ENCODE assay signal across 9 cellular contexts in the genomic region with DNA sequence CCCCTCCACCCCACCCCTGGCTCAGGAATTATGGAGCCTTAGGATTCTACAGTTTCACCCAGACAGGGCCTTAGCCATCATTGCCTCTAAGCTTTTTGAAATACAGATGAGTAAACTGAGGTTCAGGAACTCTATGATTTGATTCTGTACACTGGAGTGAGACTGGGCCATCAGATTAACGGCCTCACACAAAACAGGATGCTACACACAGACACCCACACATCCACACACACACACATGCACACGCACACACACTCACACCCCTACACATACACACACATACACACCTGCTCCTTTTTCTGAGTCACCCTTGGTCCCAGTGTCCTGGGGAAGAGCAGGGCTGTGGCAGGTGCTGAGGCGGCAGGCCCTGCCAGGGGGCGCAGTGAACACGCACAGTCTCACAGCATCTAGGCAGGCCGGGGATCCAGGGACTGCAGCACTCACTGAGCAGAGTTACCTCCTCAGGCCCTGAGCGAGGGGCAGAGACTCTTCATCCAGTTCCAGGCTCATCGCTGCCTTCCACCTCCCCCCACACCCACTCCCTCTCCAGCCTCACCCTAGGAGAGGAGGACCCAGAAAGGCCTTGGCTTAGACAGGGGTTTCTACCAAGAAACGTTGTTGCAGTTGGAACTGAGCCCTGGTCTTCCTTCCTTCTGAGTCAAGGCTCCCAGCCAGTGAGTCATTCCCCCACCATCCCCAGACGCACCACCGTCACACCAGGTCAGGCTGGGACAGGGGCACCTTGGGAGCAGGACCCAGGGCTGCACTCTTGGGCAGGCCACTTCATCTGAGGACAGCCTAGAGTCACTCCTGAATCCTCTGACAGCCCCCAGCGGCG.
DNase-seq lines count a peak whose midpoint lies in the region; ATAC-seq and TF ChIP-seq lines count a peak whose summit lies in the region.
"Had no signal": no experiment of that assay in that cellular context is flagged by ENCODE, and none has a peak within 500 bp of the region (broad histone marks: within the 10 kb centered on the region; RNA-seq: fewer than 3 reads in every experiment).

No MANE protein-coding gene starts in this region.

- no peak overlapping the region for H3K27ac Mint-ChIP-seq in naive thymus-derived CD8-positive, alpha-beta T cell
- H3K27ac Mint-ChIP-seq: T-helper 1 cell treated with Interleukin-12 subunit alpha and Interleukin-12 subunit beta and Interleukin-4 antibody, amounts not matched to agents 30 μg/mL and 1 μg/mL, for 36 hours had no signal

- H3K27me3 ChIP-seq in iPS DF 6.9 (ENCODE audit: control insufficient read depth, insufficient read depth, low read length) (no peaks in the 10 kb centered on the region), subcutaneous abdominal adipose tissue (ENCODE audit: control insufficient read depth in 5 of 5, insufficient read depth in 4 of 5, low read length in 5 of 5) (peaks cover 0 to 2% (median 0%) of the 10 kb centered on the region in 5 donors)

- H3K36me3 Mint-ChIP-seq in naive thymus-derived CD8-positive, alpha-beta T cell = peaks cover 0 to 2% (median 0%) of the 10 kb centered on the region in 3 donors

- DNase-seq in EL = peak; percentile 97
- peak; percentile 25 for DNase-seq in iPS DF 6.9 (ENCODE audit: low read depth, low spot score)
- no peak for DNase-seq in foreskin melanocyte
- no peak for DNase-seq in naive thymus-derived CD8-positive, alpha-beta T cell

- peak overlapping the region; percentile 29 for H3K27ac ChIP-seq in angular gyrus (ENCODE audit: low read depth, low read length)
- no peak overlapping the region for H3K27ac ChIP-seq in iPS DF 6.9 (ENCODE audit: low read length)
- peak overlapping the region; percentile 77 for H3K27ac ChIP-seq in subcutaneous abdominal adipose tissue (ENCODE audit: low read depth, low read length)

- peak overlapping the region in 2 of 5 donors; percentile 11 to 28 for H3K9ac ChIP-seq in subcutaneous abdominal adipose tissue (ENCODE audit: low read length in 5 of 5)

- no peak for ATAC-seq in GM21360 (IDR thresholded peaks at IDR 0.05; ENCODE audit: unreplicated experiment)
- no peak for ATAC-seq in naive thymus-derived CD8-positive, alpha-beta T cell

- H3K36me3 ChIP-seq in iPS DF 6.9 (ENCODE audit: control insufficient read depth, insufficient read depth, low read length) (no peaks in the 10 kb centered on the region), subcutaneous abdominal adipose tissue (ENCODE audit: control insufficient read depth in 5 of 5, insufficient read depth in 5 of 5, low read length in 5 of 5) (no peaks in the 10 kb centered on the region)

- POLR2A ChIA-PET in naive thymus-derived CD8-positive, alpha-beta T cell (lab: Charles Lee) = no interaction called here

- WGBS in iPS DF 6.9 (ENCODE audit: insufficient coverage, insufficient read length) = no CpG with 5 or more reads among the region's 13 CpGs

- H3K4me3 Mint-ChIP-seq in naive thymus-derived CD8-positive, alpha-beta T cell = no peak overlapping the region
- H3K4me3 Mint-ChIP-seq: T-helper 1 cell treated with Interleukin-12 subunit alpha and Interleukin-12 subunit beta and Interleukin-4 antibody, amounts not matched to agents 30 μg/mL and 1 μg/mL, for 36 hours had no signal

- H3K4me3 ChIP-seq in iPS DF 6.9 (ENCODE audit: low read length) (no peak overlapping the region), subcutaneous abdominal adipose tissue (ENCODE audit: low read depth in 1 of 5, low read length in 5 of 5) (peak overlapping the region in 1 of 5 donors; percentile 37)

- peaks cover 7 to 20% (median 16%) of the 10 kb centered on the region in 4 donors for H3K4me1 Mint-ChIP-seq in naive thymus-derived CD8-positive, alpha-beta T cell

- 0 out of 2 replicates have a peak, but pooled peaks have one; percentile 12 for TF ChIP-seq CTCF in LNCAP (IDR thresholded peaks at IDR 0.05)

- H3K27me3 Mint-ChIP-seq in naive thymus-derived CD8-positive, alpha-beta T cell = no peaks in the 10 kb centered on the region

- H3K9me3 Mint-ChIP-seq in naive thymus-derived CD8-positive, alpha-beta T cell = no peaks in the 10 kb centered on the region
- H3K9me3 Mint-ChIP-seq: T-helper 1 cell treated with Interleukin-12 subunit alpha and Interleukin-12 subunit beta and Interleukin-4 antibody, amounts not matched to agents 30 μg/mL and 1 μg/mL, for 36 hours had no signal

- H3K4me1 ChIP-seq in iPS DF 6.9 (ENCODE audit: control insufficient read depth, insufficient read depth, low read length) (no peaks in the 10 kb centered on the region), subcutaneous abdominal adipose tissue (ENCODE audit: control insufficient read depth in 5 of 5, insufficient read depth in 5 of 5, low read length in 5 of 5) (peaks cover 9 to 40% (median 27%) of the 10 kb centered on the region in 5 donors)

- H3K9me3 ChIP-seq in iPS DF 6.9 (ENCODE audit: control insufficient read depth, insufficient read depth, low read length) (no peaks in the 10 kb centered on the region), subcutaneous abdominal adipose tissue (ENCODE audit: control insufficient read depth in 5 of 5, low read length in 5 of 5) (no peaks in the 10 kb centered on the region)

Comparison
In these comparisons a context has a peak if more than half of its experiments do, and no peak if none do; other contexts are left out.
1. DNase-seq: peak in EL (single experiment) and iPS DF 6.9 (single experiment); none in foreskin melanocyte (single experiment) and naive thymus-derived CD8-positive, alpha-beta T cell (0 of 10).